32 cellular contexts compared by ENCODE assay signal in genomic region chr4:119841361-119841760, GRCh38.
DNase-seq lines count a peak whose midpoint lies in the region; ATAC-seq and TF ChIP-seq lines count a peak whose summit lies in the region.
"Had no signal": no experiment of that assay in that cellular context is flagged by ENCODE, and none has a peak within 500 bp of the region (broad histone marks: within the 10 kb centered on the region; RNA-seq: fewer than 3 reads in every experiment).

No MANE protein-coding gene starts in this region.

- no peaks in the 10 kb centered on the region for H3K27me3 ChIP-seq in Caco-2 (replicated peaks; ENCODE audit: control insufficient read depth, insufficient read depth, low read length)
- H3K27me3 ChIP-seq in IMR-90 (ENCODE audit: control insufficient read depth, insufficient read depth, low read length), result no peaks in the 10 kb centered on the region
- H3K27me3 ChIP-seq: body of pancreas, uterus had no signal

- no peak overlapping the region for H3K9ac ChIP-seq in IMR-90 (ENCODE audit: low read depth, low read length)

- H2BK15ac ChIP-seq in IMR-90 (ENCODE audit: low read depth, low read length), result no peak overlapping the region

- TF ChIP-seq CTCF in Caco-2 (IDR thresholded peaks at IDR 0.05; ENCODE audit: insufficient read depth in 1 of 2, low read depth in 1 of 2, low read length in 1 of 2, severe bottlenecking in 1 of 2, unreplicated experiment in 1 of 2) (no peak), IMR-90 (conservative IDR thresholded peaks at IDR 0.05; ENCODE audit: low read depth, low read length) (no peak), epithelial cell of esophagus (IDR thresholded peaks at IDR 0.05; ENCODE audit: insufficient read depth, low read depth, low read length, missing control alignments) (no peak)

- H3K27me3 Mint-ChIP-seq in Caco-2 (ENCODE audit: insufficient read depth, unreplicated experiment), result no peaks in the 10 kb centered on the region
- H3K27me3 Mint-ChIP-seq in activated CD8-positive, alpha-beta T cell treated with anti-CD3 and anti-CD28 coated beads, Interleukin-2, amount 10 ng/mL, durations not matched to agents 7 days and 5 days (ENCODE audit: low read depth), result no peaks in the 10 kb centered on the region
- H3K27me3 Mint-ChIP-seq: activated CD4-positive, alpha-beta memory T cell treated with anti-CD3 and anti-CD28 coated beads, Interleukin-2, amount 10 ng/mL, durations not matched to agents 7 days and 5 days; B cell; CD8-positive, alpha-beta memory T cell; stimulated activated naive B cell treated with anti-CD40 and anti-IgM and Interleukin-4, amounts not matched to agents 10 μg/mL and 1 μg/mL and 100 μg/mL, for 72 hours had no signal

- H3K4me3 ChIP-seq in Caco-2 (ENCODE audit: low read depth, low read length) (no peak overlapping the region), IMR-90 (ENCODE audit: insufficient read depth, low read depth, low read length) (no peak overlapping the region), epithelial cell of esophagus (ENCODE audit: low read length) (no peak overlapping the region)
- H3K4me3 ChIP-seq: A549, body of pancreas, HAP-1, thoracic aorta, uterus had no signal

- no peak overlapping the region for H4K8ac ChIP-seq in IMR-90 (ENCODE audit: low read depth in 2 of 2, low read length in 2 of 2)

- no peak overlapping the region for H3K4me2 ChIP-seq in IMR-90 (ENCODE audit: low read depth, low read length)
- H3K4me2 ChIP-seq: A549 had no signal

- H3K36me3 ChIP-seq in Caco-2 (ENCODE audit: control insufficient read depth, insufficient read depth, low read length) (no peaks in the 10 kb centered on the region), IMR-90 (ENCODE audit: control insufficient read depth, insufficient read depth, low read length) (no peaks in the 10 kb centered on the region)
- H3K36me3 ChIP-seq: HAP-1, thoracic aorta, uterus had no signal

- no peak overlapping the region for H3K56ac ChIP-seq in IMR-90 (ENCODE audit: extremely low read depth, insufficient read depth, low read length)

- peak in 1 of 2 experiments; percentile 12 for DNase-seq in Caco-2
- DNase-seq in IMR-90, result peak; percentile 30
- peak; percentile 28 for DNase-seq in epithelial cell of esophagus (ENCODE audit: low read depth)
- DNase-seq in activated CD8-positive, alpha-beta T cell treated with anti-CD3 and anti-CD28 coated beads, Interleukin-2, amount 10 ng/mL, durations not matched to agents 7 days and 5 days, result no peak
- no peak for DNase-seq in left cardiac atrium
- no peak for DNase-seq in superior temporal gyrus (ENCODE audit: extremely low spot score)
- no peak for DNase-seq in NCI-H1436 treated with DMSO at 0.1 percent for 48 hours (lab: John Stamatoyannopoulos, UW)
- DNase-seq: activated CD4-positive, alpha-beta memory T cell treated with anti-CD3 and anti-CD28 coated beads, Interleukin-2, amount 10 ng/mL, durations not matched to agents 7 days and 5 days; activated gamma-delta T cell treated with Interleukin-2 at 50 U/mL for 16 hours; activated T-cell treated with anti-CD3 and anti-CD28 coated beads for 4 hours; body of pancreas; CD8-positive, alpha-beta memory T cell; effector CD4-positive, alpha-beta T cell; erythroblast; hippocampal formation; left ventricle myocardium superior; NCI-H1092 treated with DMSO at 0.1 percent for 48 hours; NCI-H2029; NCI-H2227 treated with DMSO at 0.1 percent for 48 hours; NCI-H748 treated with DMSO at 0.1 percent for 48 hours; retina; stimulated activated CD4-positive, alpha-beta T cell treated with anti-CD3 and anti-CD28 coated beads, Interleukin-4, amount 100 ng/mL, for 24 hours; stimulated activated naive B cell treated with anti-CD40 and anti-IgM and Interleukin-4, amounts not matched to agents 10 μg/mL and 1 μg/mL and 100 μg/mL, for 72 hours; T-helper 9 cell; uterus had no signal

- no peaks in the 10 kb centered on the region for H3K9me3 Mint-ChIP-seq in Caco-2 (ENCODE audit: unreplicated experiment)
- no peaks in the 10 kb centered on the region for H3K9me3 Mint-ChIP-seq in activated CD8-positive, alpha-beta T cell treated with anti-CD3 and anti-CD28 coated beads, Interleukin-2, amount 10 ng/mL, durations not matched to agents 7 days and 5 days (ENCODE audit: insufficient read depth)

- H3K27ac Mint-ChIP-seq in Caco-2 (ENCODE audit: unreplicated experiment), result peak overlapping the region; percentile 72
- no peak overlapping the region for H3K27ac Mint-ChIP-seq in activated CD8-positive, alpha-beta T cell treated with anti-CD3 and anti-CD28 coated beads, Interleukin-2, amount 10 ng/mL, durations not matched to agents 7 days and 5 days
- H3K27ac Mint-ChIP-seq: activated CD4-positive, alpha-beta memory T cell treated with anti-CD3 and anti-CD28 coated beads, Interleukin-2, amount 10 ng/mL, durations not matched to agents 7 days and 5 days; B cell; CD8-positive, alpha-beta memory T cell; nephron; stimulated activated naive B cell treated with anti-CD40 and anti-IgM and Interleukin-4, amounts not matched to agents 10 μg/mL and 1 μg/mL and 100 μg/mL, for 72 hours had no signal

- H3K36me3 Mint-ChIP-seq in Caco-2 (ENCODE audit: insufficient read depth, unreplicated experiment), result no peaks in the 10 kb centered on the region
- no peaks in the 10 kb centered on the region for H3K36me3 Mint-ChIP-seq in activated CD8-positive, alpha-beta T cell treated with anti-CD3 and anti-CD28 coated beads, Interleukin-2, amount 10 ng/mL, durations not matched to agents 7 days and 5 days (ENCODE audit: low read depth)
- H3K36me3 Mint-ChIP-seq: CD8-positive, alpha-beta memory T cell; stimulated activated naive B cell treated with anti-CD40 and anti-IgM and Interleukin-4, amounts not matched to agents 10 μg/mL and 1 μg/mL and 100 μg/mL, for 72 hours had no signal

- no peak overlapping the region for H3K4ac ChIP-seq in IMR-90 (ENCODE audit: low read depth, low read length)

- no peak overlapping the region for H2BK120ac ChIP-seq in IMR-90 (ENCODE audit: low read depth, low read length)

- no peak overlapping the region for H3K14ac ChIP-seq in IMR-90 (replicated peaks; ENCODE audit: low read depth, low read length)

- no peak overlapping the region for H3K4me3 Mint-ChIP-seq in Caco-2 (ENCODE audit: unreplicated experiment)
- no peak overlapping the region for H3K4me3 Mint-ChIP-seq in activated CD8-positive, alpha-beta T cell treated with anti-CD3 and anti-CD28 coated beads, Interleukin-2, amount 10 ng/mL, durations not matched to agents 7 days and 5 days
- H3K4me3 Mint-ChIP-seq: activated CD4-positive, alpha-beta memory T cell treated with anti-CD3 and anti-CD28 coated beads, Interleukin-2, amount 10 ng/mL, durations not matched to agents 7 days and 5 days; B cell; CD8-positive, alpha-beta memory T cell; nephron; stimulated activated naive B cell treated with anti-CD40 and anti-IgM and Interleukin-4, amounts not matched to agents 10 μg/mL and 1 μg/mL and 100 μg/mL, for 72 hours had no signal

- H2BK20ac ChIP-seq in IMR-90 (ENCODE audit: low read depth, low read length), result no peak overlapping the region

- H3K9me1 ChIP-seq in IMR-90 (ENCODE audit: insufficient read depth, low read length), result no peaks in the 10 kb centered on the region

- H3K9me3 ChIP-seq in Caco-2 (0 out of 2 replicates have a peak, but pooled peaks cover 4% of the 10 kb centered on the region), IMR-90 (ENCODE audit: control insufficient read depth, insufficient read depth, low read length) (no peaks in the 10 kb centered on the region)
- H3K9me3 ChIP-seq: A549, body of pancreas, HAP-1, thoracic aorta, uterus had no signal

- H4K5ac ChIP-seq in IMR-90 (ENCODE audit: low read depth, low read length), result no peak overlapping the region

- H2BK5ac ChIP-seq in IMR-90 (ENCODE audit: low read depth, low read length, poor library complexity, severe bottlenecking), result no peak overlapping the region

- H4K91ac ChIP-seq in IMR-90 (ENCODE audit: insufficient read depth, low read depth, low read length), result no peak overlapping the region

- CTCF ChIA-PET in Caco-2 (lab: Charles Lee), result no interaction called here
- CTCF ChIA-PET in IMR-90 (lab: Yijun Ruan, JAX), result interaction anchor here (1.6 kb wide), 1 partner anchor 14 kb away, joined by 3 read pairs; no protein-coding TSS in a partner anchor
- CTCF ChIA-PET in activated CD8-positive, alpha-beta T cell treated with anti-CD3 and anti-CD28 coated beads, Interleukin-2, amount 10 ng/mL, durations not matched to agents 7 days and 5 days (lab: Charles Lee), result no interaction called here

- peak; percentile 68 for ATAC-seq in HG02938 (IDR thresholded peaks at IDR 0.05; ENCODE audit: unreplicated experiment)
- no peak for ATAC-seq in IMR-90 (ENCODE audit: low read depth)
- no peak for ATAC-seq in activated CD8-positive, alpha-beta T cell treated with anti-CD3 and anti-CD28 coated beads, Interleukin-2, amount 10 ng/mL, durations not matched to agents 7 days and 5 days
- no peak for ATAC-seq in left cardiac atrium
- ATAC-seq: A549; body of pancreas; left ventricle myocardium superior; SK-N-SH treated with all-trans-retinoic acid at 6 μM for 48 hours; stimulated activated naive B cell treated with anti-CD40 and anti-IgM and Interleukin-4, amounts not matched to agents 10 μg/mL and 1 μg/mL and 100 μg/mL, for 72 hours had no signal

- H3K27ac ChIP-seq in IMR-90 (ENCODE audit: insufficient read depth, low read length), result no peak overlapping the region
- H3K27ac ChIP-seq: A549, body of pancreas, thoracic aorta, uterus had no signal

- no peak overlapping the region for H3K23ac ChIP-seq in IMR-90 (ENCODE audit: low read depth, low read length)

- POLR2A ChIA-PET in Caco-2 (lab: Charles Lee), result no interaction called here
- POLR2A ChIA-PET in IMR-90 (lab: Charles Lee; ENCODE audit: unreplicated experiment), result no interaction called here
- POLR2A ChIA-PET in activated CD8-positive, alpha-beta T cell treated with anti-CD3 and anti-CD28 coated beads, Interleukin-2, amount 10 ng/mL, durations not matched to agents 7 days and 5 days (lab: Charles Lee), result no interaction called here

- no peak overlapping the region for H3K18ac ChIP-seq in IMR-90 (ENCODE audit: low read depth, low read length)

- no peaks in the 10 kb centered on the region for H3K4me1 Mint-ChIP-seq in Caco-2 (ENCODE audit: low read depth, unreplicated experiment)
- no peaks in the 10 kb centered on the region for H3K4me1 Mint-ChIP-seq in activated CD8-positive, alpha-beta T cell treated with anti-CD3 and anti-CD28 coated beads, Interleukin-2, amount 10 ng/mL, durations not matched to agents 7 days and 5 days (ENCODE audit: low read depth)
- H3K4me1 Mint-ChIP-seq: activated CD4-positive, alpha-beta memory T cell treated with anti-CD3 and anti-CD28 coated beads, Interleukin-2, amount 10 ng/mL, durations not matched to agents 7 days and 5 days; B cell; CD8-positive, alpha-beta memory T cell; nephron; stimulated activated naive B cell treated with anti-CD40 and anti-IgM and Interleukin-4, amounts not matched to agents 10 μg/mL and 1 μg/mL and 100 μg/mL, for 72 hours had no signal

- in situ Hi-C loops in IMR-90 (cut with MboI; ENCODE audit: low sequenced_read_pairs), result no loop called here

- H4K20me1 ChIP-seq in IMR-90 (ENCODE audit: insufficient read depth, low read length), result no peaks in the 10 kb centered on the region

- intact Hi-C loops in Caco-2 (cut with micrococcal nuclease; ENCODE audit: unreplicated experiment) (no loop called here), IMR-90 (cut with micrococcal nuclease) (no loop called here), left cardiac atrium (cut with DNase I) (no loop called here)

- no peak overlapping the region for H2AK5ac ChIP-seq in IMR-90 (ENCODE audit: low read depth, low read length)

- no peak overlapping the region for H2AFZ ChIP-seq in IMR-90 (replicated peaks; ENCODE audit: low read length, poor library complexity)

- H3K4me1 ChIP-seq in Caco-2 (no peaks in the 10 kb centered on the region), IMR-90 (ENCODE audit: control insufficient read depth, insufficient read depth, low read length) (no peaks in the 10 kb centered on the region)
- H3K4me1 ChIP-seq: A549, body of pancreas, HAP-1, uterus had no signal

- no peak for TF ChIP-seq RAD21 in IMR-90 (IDR thresholded peaks at IDR 0.05; ENCODE audit: low read length)

- dilution Hi-C loops in IMR-90 (cut with HindIII; ENCODE audit: low sequenced_read_pairs, unreplicated experiment), result no loop called here

- BruUV-seq in Caco-2 (replicated peaks; lab: Mats Ljungman, UMichigan) (no TSS peak), IMR-90 (replicated peaks; lab: Mats Ljungman, UMichigan) (no TSS peak)

- no peak overlapping the region for H2AK9ac ChIP-seq in IMR-90 (replicated peaks; ENCODE audit: low read depth, low read length, poor library complexity)

- no peaks in the 10 kb centered on the region for H3K79me1 ChIP-seq in IMR-90 (ENCODE audit: low read depth in 1 of 2, low read length in 2 of 2)

- TF ChIP-seq POLR2A in IMR-90 (IDR thresholded peaks at IDR 0.05; ENCODE audit: low read depth, low read length), result no peak

Comparison
In these comparisons a context has a peak if more than half of its experiments do, and no peak if none do; other contexts are left out.
1. DNase-seq: peak in IMR-90 (single experiment) and epithelial cell of esophagus (single experiment); none in activated CD8-positive, alpha-beta T cell treated with anti-CD3 and anti-CD28 coated beads, Interleukin-2, amount 10 ng/mL, durations not matched to agents 7 days and 5 days (single experiment), left cardiac atrium (single experiment), superior temporal gyrus (single experiment) and NCI-H1436 treated with DMSO at 0.1 percent for 48 hours (single experiment).